In genomic region chr21:46035809-46036695, GRCh38 we compare ENCODE assay signal across 14 cellular contexts. TPM values are rescaled to one million over a fixed set of nuclear protein-coding genes. Genes with fewer than 3 reads are reported as not detected.
A peak's percentile ranks its signal among the peaks of the same experiment; 100 is the strongest.
DNase-seq lines count a peak whose midpoint lies in the region; ATAC-seq and TF ChIP-seq lines count a peak whose summit lies in the region.
"Had no signal": no experiment of that assay in that cellular context is flagged by ENCODE, and none has a peak within 500 bp of the region (broad histone marks: within the 10 kb centered on the region; RNA-seq: fewer than 3 reads in every experiment).

No MANE protein-coding gene starts in this region.

- H3K27ac ChIP-seq in esophagus squamous epithelium (peak overlapping the region in 3 of 4 donors; percentile 38 to 72 (median 70)), lung (ENCODE audit: low read depth in 1 of 2, low read length in 1 of 2) (peak overlapping the region; percentile 0 to 55), transverse colon (peak overlapping the region; percentile 67 to 73 (median 72))
- H3K27ac ChIP-seq: cardiac muscle cell, foreskin keratinocyte, HL-60 had no signal

- H3K4me3 ChIP-seq in HFF-Myc (replicated peaks; ENCODE audit: low read depth, low read length) = no peak overlapping the region
- H3K4me3 ChIP-seq in esophagus squamous epithelium = no peak overlapping the region
- H3K4me3 ChIP-seq in lung = no peak overlapping the region
- H3K4me3 ChIP-seq in transverse colon = no peak overlapping the region
- H3K4me3 ChIP-seq: cardiac muscle cell, GM12878 had no signal

- H3K36me3 ChIP-seq in esophagus squamous epithelium (no peaks in the 10 kb centered on the region), lung (ENCODE audit: control insufficient read depth in 2 of 2, insufficient read depth in 2 of 2, low read length in 2 of 2) (no peaks in the 10 kb centered on the region), transverse colon (no peaks in the 10 kb centered on the region)
- H3K36me3 ChIP-seq: cardiac muscle cell had no signal

- ATAC-seq in lung (ENCODE audit: insufficient read depth, low FRiP score) (peak; percentile 10), HG02571 (IDR thresholded peaks at IDR 0.05; ENCODE audit: unreplicated experiment) (no peak)
- ATAC-seq: foreskin keratinocyte, GM12878 had no signal

- in situ Hi-C loops in transverse colon (cut with MboI; ENCODE audit: low pct_ligation_motif_present in 1 of 4, low pct_unique_long_range_greater_than_20kb in 1 of 4, low sequenced_read_pairs in 3 of 4) = no loop called here

- intact Hi-C loops in esophagus squamous epithelium (cut with DNase I) = no loop called here
- intact Hi-C loops in transverse colon (cut with DNase I; ENCODE audit: low total_unique reads) = no loop called here

- no peaks in the 10 kb centered on the region for H3K27me3 Mint-ChIP-seq in activated T-cell treated with anti-CD3 and anti-CD28 coated beads, Interleukin-2, amount 50 U/mL, for 24 hours

- no peaks in the 10 kb centered on the region for H3K27me3 ChIP-seq in esophagus squamous epithelium
- H3K27me3 ChIP-seq in lung (ENCODE audit: control insufficient read depth, insufficient read depth) = no peaks in the 10 kb centered on the region
- no peaks in the 10 kb centered on the region for H3K27me3 ChIP-seq in transverse colon
- H3K27me3 ChIP-seq: cardiac muscle cell, foreskin keratinocyte had no signal

- H3K9me3 ChIP-seq in esophagus squamous epithelium (no peaks in the 10 kb centered on the region), lung (ENCODE audit: control insufficient read depth in 2 of 2, insufficient read depth in 1 of 2, low read length in 1 of 2) (peaks cover 0 to 1% of the 10 kb centered on the region in 2 donors), transverse colon (no peaks in the 10 kb centered on the region)
- H3K9me3 ChIP-seq: Caco-2, SK-N-SH had no signal

- peaks cover 0 to 30% (median 6%) of the 10 kb centered on the region in 3 donors for H3K4me1 ChIP-seq in esophagus squamous epithelium
- no peaks in the 10 kb centered on the region for H3K4me1 ChIP-seq in lung (ENCODE audit: control insufficient read depth in 2 of 2, insufficient read depth in 2 of 2, low read length in 2 of 2)
- H3K4me1 ChIP-seq in transverse colon = peaks cover 4 to 16% (median 5%) of the 10 kb centered on the region in 4 donors
- H3K4me1 ChIP-seq: foreskin keratinocyte had no signal

- H3K36me3 Mint-ChIP-seq in activated T-cell treated with anti-CD3 and anti-CD28 coated beads, Interleukin-2, amount 50 U/mL, for 24 hours (ENCODE audit: low read depth) = no peaks in the 10 kb centered on the region

- TF ChIP-seq POLR2A in esophagus squamous epithelium (IDR thresholded peaks at IDR 0.05) (no peak), transverse colon (IDR thresholded peaks at IDR 0.05) (no peak)

- H3K4me1 Mint-ChIP-seq in activated T-cell treated with anti-CD3 and anti-CD28 coated beads, Interleukin-2, amount 50 U/mL, for 24 hours (ENCODE audit: low read depth) = peaks cover 3% of the 10 kb centered on the region

- no peak overlapping the region for H3K4me3 Mint-ChIP-seq in activated T-cell treated with anti-CD3 and anti-CD28 coated beads, Interleukin-2, amount 50 U/mL, for 24 hours

- peak; percentile 90 for DNase-seq in HFF-Myc (ENCODE audit: extremely low read depth, low read depth)
- DNase-seq in esophagus squamous epithelium (lab: John Stamatoyannopoulos, UW) = no peak
- no peak for DNase-seq in lung (ENCODE audit: low spot score)
- DNase-seq in transverse colon = peak; percentile 39
- DNase-seq in activated T-cell treated with anti-CD3 and anti-CD28 coated beads, Interleukin-2, amount 50 U/mL, for 24 hours = no peak
- DNase-seq in RPMI8226 = no peak
- DNase-seq: Caco-2, foreskin keratinocyte, NCI-H69, SK-N-SH had no signal

- no peak overlapping the region for H3K27ac Mint-ChIP-seq in activated T-cell treated with anti-CD3 and anti-CD28 coated beads, Interleukin-2, amount 50 U/mL, for 24 hours

- no peak for TF ChIP-seq CTCF in HFF-Myc (IDR thresholded peaks at IDR 0.05; ENCODE audit: low read depth, low read length, missing control alignments)
- TF ChIP-seq CTCF in esophagus squamous epithelium (IDR thresholded peaks at IDR 0.05) = no peak
- TF ChIP-seq CTCF in lung (IDR thresholded peaks at IDR 0.05; ENCODE audit: control extremely low read depth, extremely low read depth) = no peak
- TF ChIP-seq CTCF in transverse colon (IDR thresholded peaks at IDR 0.05) = no peak

- no peak for TF ChIP-seq EP300 in transverse colon (IDR thresholded peaks at IDR 0.05; ENCODE audit: low read depth)

- no peaks in the 10 kb centered on the region for H3K9me3 Mint-ChIP-seq in activated T-cell treated with anti-CD3 and anti-CD28 coated beads, Interleukin-2, amount 50 U/mL, for 24 hours

- 88 to 98% methylated on average over 9 to 15 of the region's 45 CpGs for WGBS in esophagus squamous epithelium, 2 donors
- 80 to 93% methylated on average over 45 of the region's 45 CpGs for WGBS in lung, 2 donors
- 82 to 100% methylated on average over 1 to 43 of the region's 45 CpGs for WGBS in transverse colon (ENCODE audit: low coverage in 1 of 2), 2 donors

RNA-seq across cellular contexts. Expression of gene COL6A1, which starts 54.5 kb away (rescaled TPM):
- total RNA-seq in esophagus squamous epithelium (100 to 1,000 TPM in 1 of 4 donors, 10 to 100 TPM in 3; 25.0 to 242 (median 54.9) TPM), lung (100 to 1,000 TPM; 224 to 399 TPM), transverse colon (100 to 1,000 TPM; 166 to 580 (median 346) TPM)
- polyA plus RNA-seq in lung = 100 to 1,000 TPM; 107 to 120 TPM

Comparison
In these comparisons a context has a peak if more than half of its experiments do, and no peak if none do; other contexts are left out.
1. DNase-seq: peak in HFF-Myc (single experiment) and transverse colon (single experiment); none in esophagus squamous epithelium (single experiment), lung (single experiment), activated T-cell treated with anti-CD3 and anti-CD28 coated beads, Interleukin-2, amount 50 U/mL, for 24 hours (single experiment) and RPMI8226 (single experiment).
2. Peak in every context shown above with its lines, with median percentiles within 50 percentile points of each other: H3K27ac ChIP-seq.